7 cellular contexts compared by ENCODE assay signal in the genomic region with DNA sequence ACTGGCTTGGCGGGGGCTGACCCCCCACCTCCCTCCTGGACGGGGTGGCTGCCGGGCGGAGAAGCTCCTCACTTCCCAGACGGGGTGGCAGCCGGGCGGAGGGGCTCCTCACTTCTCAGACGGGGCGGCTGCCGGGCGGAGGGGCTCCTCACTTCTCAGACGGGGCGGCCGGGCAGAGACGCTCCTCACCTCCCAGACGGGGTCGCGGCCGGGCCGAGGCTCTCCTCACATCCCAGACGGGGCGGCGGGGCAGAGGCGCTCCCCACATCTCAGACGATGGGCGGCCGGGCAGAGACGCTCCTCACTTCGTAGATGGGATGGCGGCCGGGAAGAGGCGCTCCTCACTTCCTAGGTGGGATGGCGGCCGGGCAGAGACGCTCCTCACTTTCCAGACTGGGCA. TPM values are rescaled to one million over a fixed set of nuclear protein-coding genes. Genes with fewer than 3 reads are reported as not detected.
"Had no signal": no experiment of that assay in that cellular context is flagged by ENCODE, and none has a peak within 500 bp of the region (broad histone marks: within the 10 kb centered on the region; RNA-seq: fewer than 3 reads in every experiment).

No MANE protein-coding gene starts in this region.

RNA-seq across cellular contexts. Expression of gene KCNN1, which starts 38.8 kb away (rescaled TPM):
- total RNA-seq: activated B cell treated with CpG ODN at 0.5 μM for 24 hours; activated CD4-positive, alpha-beta memory T cell treated with anti-CD3 and anti-CD28 coated beads, Interleukin-2, amount 10 ng/mL, durations not matched to agents 7 days and 5 days; activated CD4-positive, alpha-beta T cell treated with anti-CD3 and anti-CD28 coated beads, Interleukin-2, amount 10 ng/mL, durations not matched to agents 24 days and 14 days; activated CD4-positive, alpha-beta T cell treated with anti-CD3 and anti-CD28 coated beads, Interleukin-2, amount 10 ng/mL, durations not matched to agents 7 days and 5 days; activated CD8-positive, alpha-beta T cell treated with anti-CD3 and anti-CD28 coated beads, Interleukin-2, amount 10 ng/mL, durations not matched to agents 7 days and 5 days; T-cell; T-helper 2 cell treated with Interferon-gamma antibody and Interleukin-4, amounts not matched to agents 100 ng/mL and 5 ng/mL, for 36 hours had no signal
